24 cellular contexts compared by ENCODE assay signal in the genomic region with DNA sequence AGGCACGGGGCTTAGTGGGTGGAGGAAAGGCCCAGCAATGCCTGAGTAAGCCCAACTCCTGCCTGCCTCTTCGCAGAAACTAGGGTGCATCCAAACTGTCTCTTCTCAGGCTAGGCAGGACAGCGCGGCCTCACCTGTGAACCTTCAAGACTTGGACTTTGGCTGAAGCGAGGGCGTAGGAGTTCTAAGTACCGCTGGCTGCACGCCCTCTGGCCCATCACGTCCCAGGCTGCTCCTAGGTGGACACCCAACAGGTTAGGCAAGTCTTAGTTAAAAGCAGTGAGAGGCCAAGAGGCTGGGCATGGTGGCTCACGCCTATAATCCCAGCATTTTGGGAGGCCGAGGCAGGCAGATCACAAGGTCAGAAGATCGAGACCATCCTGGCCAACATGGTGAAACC. TPM values are rescaled to one million over a fixed set of nuclear protein-coding genes. Genes with fewer than 3 reads are reported as not detected.
DNase-seq lines count a peak whose midpoint lies in the region; ATAC-seq lines count a peak whose summit lies in the region.
"Had no signal": no experiment of that assay in that cellular context is flagged by ENCODE, and none has a peak within 500 bp of the region (broad histone marks: within the 10 kb centered on the region; RNA-seq: fewer than 3 reads in every experiment).

No MANE protein-coding gene starts in this region.

- peak overlapping the region; percentile 24 for H3K27ac ChIP-seq in rectal smooth muscle tissue (ENCODE audit: low read depth, low read length)
- H3K27ac ChIP-seq: KMS-11, SJSA1 had no signal

- DNase-seq in activated CD4-positive, alpha-beta T cell treated with anti-CD3 and anti-CD28 coated beads, Interleukin-2, amount 10 ng/mL, durations not matched to agents 7 days and 5 days: no peak
- DNase-seq in activated CD4-positive, alpha-beta T cell treated with anti-CD3 and anti-CD28 coated beads for 4 hours: no peak
- DNase-seq in T-helper 17 cell (no peak), islet precursor cell (peak; percentile 67), NCI-H2196 (lab: John Stamatoyannopoulos, UW; ENCODE audit: unreplicated experiment) (no peak), UCSD-AML1 (lab: John Stamatoyannopoulos, UW; ENCODE audit: unreplicated experiment) (no peak)
- DNase-seq: activated CD8-positive, alpha-beta T cell treated with anti-CD3 and anti-CD28 coated beads, Interleukin-2, amount 10 ng/mL, durations not matched to agents 7 days and 5 days; activated gamma-delta T cell treated with Interleukin-2 at 50 U/mL for 16 hours; CD4-positive, CD25-positive, alpha-beta regulatory T cell; H7; head of caudate nucleus; kidney glomerular epithelial cell; NCI-H1417; NCI-H2081; NCI-H748 treated with DMSO at 0.1 percent for 48 hours; T-helper 1 cell; tibial artery had no signal

- H3K36me3 Mint-ChIP-seq in activated CD4-positive, alpha-beta T cell treated with anti-CD3 and anti-CD28 coated beads, Interleukin-2, amount 10 ng/mL, durations not matched to agents 7 days and 5 days (ENCODE audit: low read depth): peaks cover 18% of the 10 kb centered on the region
- peaks cover 2% of the 10 kb centered on the region for H3K36me3 Mint-ChIP-seq in T-helper 17 cell (ENCODE audit: low read depth)
- peaks cover 22% of the 10 kb centered on the region for H3K36me3 Mint-ChIP-seq in stimulated activated memory B cell treated with anti-CD40 and anti-IgM and Interleukin-4, amounts not matched to agents 10 μg/mL and 1 μg/mL and 100 μg/mL, for 72 hours

- H3K4me1 Mint-ChIP-seq in activated CD4-positive, alpha-beta T cell treated with anti-CD3 and anti-CD28 coated beads, Interleukin-2, amount 10 ng/mL, durations not matched to agents 7 days and 5 days: peaks cover 20% of the 10 kb centered on the region
- peaks cover 29% of the 10 kb centered on the region for H3K4me1 Mint-ChIP-seq in T-helper 17 cell
- peaks cover 22% of the 10 kb centered on the region for H3K4me1 Mint-ChIP-seq in stimulated activated memory B cell treated with anti-CD40 and anti-IgM and Interleukin-4, amounts not matched to agents 10 μg/mL and 1 μg/mL and 100 μg/mL, for 72 hours

- H3K36me3 ChIP-seq in rectal smooth muscle tissue (ENCODE audit: control insufficient read depth, insufficient read depth, low read length): no peaks in the 10 kb centered on the region

- no peaks in the 10 kb centered on the region for H3K27me3 Mint-ChIP-seq in activated CD4-positive, alpha-beta T cell treated with anti-CD3 and anti-CD28 coated beads, Interleukin-2, amount 10 ng/mL, durations not matched to agents 7 days and 5 days
- H3K27me3 Mint-ChIP-seq in T-helper 17 cell: no peaks in the 10 kb centered on the region
- H3K27me3 Mint-ChIP-seq in stimulated activated memory B cell treated with anti-CD40 and anti-IgM and Interleukin-4, amounts not matched to agents 10 μg/mL and 1 μg/mL and 100 μg/mL, for 72 hours: no peaks in the 10 kb centered on the region
- H3K27me3 Mint-ChIP-seq: memory B cell had no signal

- H3K4me3 Mint-ChIP-seq in activated CD4-positive, alpha-beta T cell treated with anti-CD3 and anti-CD28 coated beads, Interleukin-2, amount 10 ng/mL, durations not matched to agents 7 days and 5 days: no peak overlapping the region
- H3K4me3 Mint-ChIP-seq in T-helper 17 cell: no peak overlapping the region
- H3K4me3 Mint-ChIP-seq in stimulated activated memory B cell treated with anti-CD40 and anti-IgM and Interleukin-4, amounts not matched to agents 10 μg/mL and 1 μg/mL and 100 μg/mL, for 72 hours: no peak overlapping the region

- no peaks in the 10 kb centered on the region for H3K9me3 ChIP-seq in T-helper 17 cell (ENCODE audit: control insufficient read depth, low read length, poor library complexity, severe bottlenecking)
- H3K9me3 ChIP-seq: SJSA1, tibial artery had no signal

- H3K9ac ChIP-seq in rectal smooth muscle tissue (ENCODE audit: low read length): no peak overlapping the region
- H3K9ac ChIP-seq: KMS-11 had no signal

- no peaks in the 10 kb centered on the region for H3K9me3 Mint-ChIP-seq in activated CD4-positive, alpha-beta T cell treated with anti-CD3 and anti-CD28 coated beads, Interleukin-2, amount 10 ng/mL, durations not matched to agents 7 days and 5 days
- H3K9me3 Mint-ChIP-seq in stimulated activated memory B cell treated with anti-CD40 and anti-IgM and Interleukin-4, amounts not matched to agents 10 μg/mL and 1 μg/mL and 100 μg/mL, for 72 hours: peaks cover 2% of the 10 kb centered on the region
- H3K9me3 Mint-ChIP-seq: CD4-positive, CD25-positive, alpha-beta regulatory T cell; memory B cell had no signal

- CTCF ChIA-PET in activated CD4-positive, alpha-beta T cell treated with anti-CD3 and anti-CD28 coated beads, Interleukin-2, amount 10 ng/mL, durations not matched to agents 7 days and 5 days (lab: Charles Lee): interaction anchor here (2.0 kb wide), 1 partner anchor 11 kb away, joined by 4 read pairs; no protein-coding TSS in a partner anchor

- H3K27ac Mint-ChIP-seq in activated CD4-positive, alpha-beta T cell treated with anti-CD3 and anti-CD28 coated beads, Interleukin-2, amount 10 ng/mL, durations not matched to agents 7 days and 5 days: peak overlapping the region; percentile 64
- peak overlapping the region; percentile 91 for H3K27ac Mint-ChIP-seq in T-helper 17 cell
- H3K27ac Mint-ChIP-seq in stimulated activated memory B cell treated with anti-CD40 and anti-IgM and Interleukin-4, amounts not matched to agents 10 μg/mL and 1 μg/mL and 100 μg/mL, for 72 hours: no peak overlapping the region
- H3K27ac Mint-ChIP-seq: memory B cell had no signal

- H3K27me3 ChIP-seq in rectal smooth muscle tissue (ENCODE audit: control insufficient read depth, insufficient read depth, low read length): no peaks in the 10 kb centered on the region
- H3K27me3 ChIP-seq: SJSA1, tibial artery had no signal

- no peak overlapping the region for H3K4me3 ChIP-seq in rectal smooth muscle tissue (ENCODE audit: low read length)
- H3K4me3 ChIP-seq: SJSA1, skin epidermis, tibial artery had no signal

- POLR2A ChIA-PET in activated CD4-positive, alpha-beta T cell treated with anti-CD3 and anti-CD28 coated beads, Interleukin-2, amount 10 ng/mL, durations not matched to agents 7 days and 5 days (lab: Charles Lee): interaction anchor here (0.6 kb wide), 1 partner anchor 36 kb away, joined by 3 read pairs; a partner anchor contains a TSS

- no peak for ATAC-seq in T-helper 17 cell
- ATAC-seq in stimulated activated memory B cell treated with anti-CD40 and anti-IgM and Interleukin-4, amounts not matched to agents 10 μg/mL and 1 μg/mL and 100 μg/mL, for 72 hours: no peak
- ATAC-seq: activated CD4-positive, CD25-positive, alpha-beta regulatory T cell treated with anti-CD3 and anti-CD28 coated beads, Interleukin-2, amount 50 U/mL, for 24 hours; activated CD8-positive, alpha-beta T cell treated with anti-CD3 and anti-CD28 coated beads, Interleukin-2, amount 10 ng/mL, durations not matched to agents 7 days and 5 days had no signal

- H3K4me1 ChIP-seq in rectal smooth muscle tissue (ENCODE audit: control insufficient read depth, insufficient read depth, low read length): peaks cover 8% of the 10 kb centered on the region

RNA-seq across cellular contexts. Expression of a gene that starts 1.8 kb away (rescaled TPM):
- 100 to 1,000 TPM; 156 to 166 TPM for total RNA-seq in activated CD4-positive, alpha-beta T cell treated with anti-CD3 and anti-CD28 coated beads, Interleukin-2, amount 10 ng/mL, durations not matched to agents 7 days and 5 days
- 10 to 100 TPM; 75.3 to 77.0 TPM for total RNA-seq in T-helper 17 cell

RNA-seq across cellular contexts. Expression of a gene that starts 26.7 kb away (rescaled TPM):
- 1 to 10 TPM; 1.8 to 2.2 TPM for total RNA-seq in activated CD4-positive, alpha-beta T cell treated with anti-CD3 and anti-CD28 coated beads, Interleukin-2, amount 10 ng/mL, durations not matched to agents 7 days and 5 days
- total RNA-seq in T-helper 17 cell: 1 to 10 TPM in 1 of 2 donors, under 1 TPM in 1; 0.30 to 1.4 TPM
- total RNA-seq: CD4-positive, CD25-positive, alpha-beta regulatory T cell had no signal

RNA-seq across cellular contexts. Expression of a gene that starts 35.7 kb away (rescaled TPM):
- 10 to 100 TPM; 28.0 to 31.7 TPM for total RNA-seq in activated CD4-positive, alpha-beta T cell treated with anti-CD3 and anti-CD28 coated beads, Interleukin-2, amount 10 ng/mL, durations not matched to agents 7 days and 5 days
- total RNA-seq in T-helper 17 cell: 10 to 100 TPM; 19.6 to 23.1 TPM

RNA-seq across cellular contexts. Expression of a gene that starts 36.3 kb away (rescaled TPM):
- 100 to 1,000 TPM in 1 of 2 experiments, 10 to 100 TPM in 1; 88.1 to 103 TPM for total RNA-seq in activated CD4-positive, alpha-beta T cell treated with anti-CD3 and anti-CD28 coated beads, Interleukin-2, amount 10 ng/mL, durations not matched to agents 7 days and 5 days
- total RNA-seq in T-helper 17 cell: 100 to 1,000 TPM; 181 to 189 TPM

RNA-seq across cellular contexts. Expression of a gene that starts 44.9 kb away (rescaled TPM):
- 10 to 100 TPM in 1 of 2 experiments, 1 to 10 TPM in 1; 8.4 to 10.0 TPM for total RNA-seq in activated CD4-positive, alpha-beta T cell treated with anti-CD3 and anti-CD28 coated beads, Interleukin-2, amount 10 ng/mL, durations not matched to agents 7 days and 5 days
- 1 to 10 TPM; 2.2 to 4.3 TPM for total RNA-seq in T-helper 17 cell
